26 cellular contexts compared by ENCODE assay signal in the genomic region with DNA sequence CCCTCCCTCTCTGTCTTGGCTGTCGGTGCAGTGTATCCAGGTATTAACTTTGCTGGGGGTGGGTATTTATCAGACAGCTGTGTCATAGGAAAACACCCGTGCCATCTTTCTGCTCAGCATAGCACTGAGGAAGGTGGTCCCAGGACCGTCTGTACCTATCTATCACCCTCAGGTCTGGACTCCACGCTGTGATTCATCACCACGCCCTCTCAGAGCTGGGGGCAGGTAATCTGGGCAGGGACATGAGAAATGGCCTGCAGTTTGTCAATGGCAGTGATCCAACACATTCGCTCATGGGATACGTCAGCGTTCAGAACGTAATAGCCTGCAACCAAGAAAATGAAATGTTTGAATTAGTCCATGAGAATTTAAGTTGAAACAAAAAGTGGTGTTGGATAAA.
DNase-seq lines count a peak whose midpoint lies in the region; FAIRE-seq and TF ChIP-seq lines count a peak whose summit lies in the region.
"Had no signal": no experiment of that assay in that cellular context is flagged by ENCODE, and none has a peak within 500 bp of the region (broad histone marks: within the 10 kb centered on the region; RNA-seq: fewer than 3 reads in every experiment).

No MANE protein-coding gene starts in this region.

- no peak overlapping the region for H3K27ac ChIP-seq in small intestine (ENCODE audit: low read depth in 1 of 2, low read length in 1 of 2)
- H3K27ac ChIP-seq: Peyer's patch, right lobe of liver, stomach, tibial artery had no signal

- H3K4me3 ChIP-seq in fibroblast of the aortic adventitia (ENCODE audit: low read depth, low read length), result no peak overlapping the region
- no peak overlapping the region for H3K4me3 ChIP-seq in small intestine (ENCODE audit: low read depth in 1 of 2, low read length in 2 of 2)
- H3K4me3 ChIP-seq: Peyer's patch, right lobe of liver, stomach, tibial artery had no signal

- CTCF ChIA-PET in activated CD4-positive, alpha-beta T cell treated with anti-CD3 and anti-CD28 coated beads, Interleukin-2, amount 10 ng/mL, durations not matched to agents 7 days and 5 days (lab: Charles Lee), result no interaction called here

- H3K27me3 ChIP-seq in small intestine (ENCODE audit: control insufficient read depth in 2 of 2, insufficient read depth in 2 of 2, low read length in 2 of 2), result no peaks in the 10 kb centered on the region
- H3K27me3 ChIP-seq: Peyer's patch, right lobe of liver, stomach, tibial artery had no signal

- POLR2A ChIA-PET in activated CD4-positive, alpha-beta T cell treated with anti-CD3 and anti-CD28 coated beads, Interleukin-2, amount 10 ng/mL, durations not matched to agents 7 days and 5 days (lab: Charles Lee), result no interaction called here

- no peaks in the 10 kb centered on the region for H3K9me3 Mint-ChIP-seq in activated CD4-positive, alpha-beta T cell treated with anti-CD3 and anti-CD28 coated beads, Interleukin-2, amount 10 ng/mL, durations not matched to agents 7 days and 5 days
- H3K9me3 Mint-ChIP-seq: activated T-cell treated with anti-CD3 and anti-CD28 coated beads, Interleukin-2, amount 50 U/mL, for 72 hours had no signal

- no peaks in the 10 kb centered on the region for H3K36me3 Mint-ChIP-seq in activated CD4-positive, alpha-beta T cell treated with anti-CD3 and anti-CD28 coated beads, Interleukin-2, amount 10 ng/mL, durations not matched to agents 7 days and 5 days (ENCODE audit: low read depth)
- H3K36me3 Mint-ChIP-seq: activated CD4-positive, alpha-beta memory T cell treated with anti-CD3 and anti-CD28 coated beads for 36 hours; naive B cell had no signal

- H3K36me3 ChIP-seq in small intestine (ENCODE audit: control insufficient read depth in 2 of 2, insufficient read depth in 2 of 2, low read length in 2 of 2), result no peaks in the 10 kb centered on the region
- H3K36me3 ChIP-seq: Peyer's patch, right lobe of liver, stomach, tibial artery had no signal

- no peak overlapping the region for H3K4me3 Mint-ChIP-seq in activated CD4-positive, alpha-beta T cell treated with anti-CD3 and anti-CD28 coated beads, Interleukin-2, amount 10 ng/mL, durations not matched to agents 7 days and 5 days
- H3K4me3 Mint-ChIP-seq: activated CD4-positive, alpha-beta memory T cell treated with anti-CD3 and anti-CD28 coated beads for 36 hours; activated T-cell treated with anti-CD3 and anti-CD28 coated beads, Interleukin-2, amount 50 U/mL, for 72 hours; naive B cell had no signal

- no peak for FAIRE-seq in small intestine (lab: Jason Lieb, UNC)
- FAIRE-seq: kidney had no signal

- H3K27ac Mint-ChIP-seq in activated CD4-positive, alpha-beta T cell treated with anti-CD3 and anti-CD28 coated beads, Interleukin-2, amount 10 ng/mL, durations not matched to agents 7 days and 5 days, result no peak overlapping the region
- H3K27ac Mint-ChIP-seq: activated CD4-positive, alpha-beta memory T cell treated with anti-CD3 and anti-CD28 coated beads for 36 hours; activated T-cell treated with anti-CD3 and anti-CD28 coated beads, Interleukin-2, amount 50 U/mL, for 72 hours; naive B cell; progenitor cell of endocrine pancreas had no signal

- H3K4me1 ChIP-seq in small intestine (ENCODE audit: control insufficient read depth in 2 of 2, insufficient read depth in 1 of 2, low read depth in 1 of 2, low read length in 1 of 2), result no peaks in the 10 kb centered on the region
- H3K4me1 ChIP-seq: Caco-2, Peyer's patch, right lobe of liver had no signal

- H3K27me3 Mint-ChIP-seq in activated CD4-positive, alpha-beta T cell treated with anti-CD3 and anti-CD28 coated beads, Interleukin-2, amount 10 ng/mL, durations not matched to agents 7 days and 5 days, result peaks cover 3% of the 10 kb centered on the region
- H3K27me3 Mint-ChIP-seq: progenitor cell of endocrine pancreas had no signal

- no peak for TF ChIP-seq CTCF in fibroblast of the aortic adventitia (IDR thresholded peaks at IDR 0.05; ENCODE audit: insufficient read depth, low read length)

- DNase-seq in NCI-H1417 (lab: John Stamatoyannopoulos, UW), result peak in 2 of 3 experiments; percentile 28 to 77
- no peak for DNase-seq in NCI-H1417 treated with DMSO at 0.1 percent for 48 hours (lab: John Stamatoyannopoulos, UW)
- DNase-seq in amniotic epithelial cell (ENCODE audit: low read depth), result peak; percentile 56
- peak; percentile 21 for DNase-seq in fibroblast of the aortic adventitia (ENCODE audit: low read depth)
- DNase-seq in small intestine, result peak; percentile 42
- DNase-seq in activated CD4-positive, alpha-beta T cell treated with anti-CD3 and anti-CD28 coated beads, Interleukin-2, amount 10 ng/mL, durations not matched to agents 7 days and 5 days, result no peak
- no peak for DNase-seq in amniotic stem cell (lab: John Stamatoyannopoulos, UW)
- no peak for DNase-seq in DMS114 treated with DMSO at 0.1 percent for 48 hours (lab: John Stamatoyannopoulos, UW; ENCODE audit: unreplicated experiment)
- DNase-seq: activated CD4-positive, alpha-beta memory T cell treated with anti-CD3 and anti-CD28 coated beads for 36 hours; activated naive CD4-positive, alpha-beta T cell treated with Interleukin-2 at 50 U/mL for 16 hours; activated T-cell treated with anti-CD3 and anti-CD28 coated beads, Interleukin-2, amount 50 U/mL, for 72 hours; C1 segment of cervical spinal cord; Caco-2; DMS79; Kasumi-1; kidney; MV-4-11; naive B cell; NCI-H1930; NCI-H2227 treated with DMSO at 0.1 percent for 48 hours; Peyer's patch; right lobe of liver; SIG-M5; stomach; tibial artery had no signal

- no peaks in the 10 kb centered on the region for H3K9me3 ChIP-seq in small intestine (ENCODE audit: control insufficient read depth, low read depth)
- H3K9me3 ChIP-seq: Caco-2, Peyer's patch, right lobe of liver, stomach, tibial artery had no signal

- WGBS in small intestine, 3 donors, result 71 to 80% (median 77%) methylated on average over 9 of the region's 9 CpGs

- H3K4me1 Mint-ChIP-seq in activated CD4-positive, alpha-beta T cell treated with anti-CD3 and anti-CD28 coated beads, Interleukin-2, amount 10 ng/mL, durations not matched to agents 7 days and 5 days, result no peaks in the 10 kb centered on the region
- H3K4me1 Mint-ChIP-seq: naive B cell had no signal

Comparison
In these comparisons a context has a peak if more than half of its experiments do, and no peak if none do; other contexts are left out.
1. DNase-seq: peak in NCI-H1417 (2 of 3), amniotic epithelial cell (single experiment), fibroblast of the aortic adventitia (single experiment) and small intestine (single experiment); none in NCI-H1417 treated with DMSO at 0.1 percent for 48 hours (single experiment), activated CD4-positive, alpha-beta T cell treated with anti-CD3 and anti-CD28 coated beads, Interleukin-2, amount 10 ng/mL, durations not matched to agents 7 days and 5 days (single experiment), amniotic stem cell (single experiment) and DMS114 treated with DMSO at 0.1 percent for 48 hours (single experiment).